In genomic region chr5:83026930-83027687, GRCh38 we compare ENCODE assay signal across 1 cellular context.
TF ChIP-seq lines count a peak whose summit lies in the region.

No MANE protein-coding gene starts in this region.

TF ChIP-seq in GM23338, 12 proteins besides CTCF, POLR2A, EP300 and RAD21 (continued from another document):
- TF ChIP-seq ZNF462 (CRISPR knock-in tag; IDR thresholded peaks at IDR 0.05) (peak; percentile 98), POLR2AphosphoS5 (IDR thresholded peaks at IDR 0.05; ENCODE audit: low read depth) (no peak)
